In genomic region chr10:122911889-122912484, GRCh38 we compare ENCODE assay signal across 1 cellular context.
TF ChIP-seq lines count a peak whose summit lies in the region.

No MANE protein-coding gene starts in this region.

TF ChIP-seq in HepG2, 621 proteins besides CTCF, POLR2A, EP300 and RAD21 (continues in another document):
- TF ChIP-seq FOXP1 (IDR thresholded peaks at IDR 0.05), result no peak
- TF ChIP-seq FOXP1 (CRISPR knock-in tag; IDR thresholded peaks at IDR 0.05), result peak; percentile 91
- TF ChIP-seq RELA (CRISPR knock-in tag; IDR thresholded peaks at IDR 0.05), result peak; percentile 99
- TF ChIP-seq MIER3 (CRISPR knock-in tag; IDR thresholded peaks at IDR 0.05; ENCODE audit: borderline replicate concordance), result peak; percentile 100
- TF ChIP-seq KMT2B (CRISPR knock-in tag; IDR thresholded peaks at IDR 0.05), result peak; percentile 99
- TF ChIP-seq ZNF768 (CRISPR knock-in tag; IDR thresholded peaks at IDR 0.05), result peak; percentile 90
- TF ChIP-seq ZNF556 (CRISPR knock-in tag; IDR thresholded peaks at IDR 0.05; ENCODE audit: borderline replicate concordance), result peak; percentile 96
- peak; percentile 100 for TF ChIP-seq TOE1 (CRISPR knock-in tag; IDR thresholded peaks at IDR 0.05)
- peak; percentile 99 for TF ChIP-seq IRF1 (CRISPR knock-in tag; IDR thresholded peaks at IDR 0.05; ENCODE audit: low read depth)
- peak; percentile 53; the same call in 1 of the 2 replicates for TF ChIP-seq HCFC1 (IDR thresholded peaks at IDR 0.05; ENCODE audit: low read depth, low read length)
- TF ChIP-seq ZNF276 (CRISPR knock-in tag; IDR thresholded peaks at IDR 0.05; ENCODE audit: low read depth), result peak; percentile 99
- peak; percentile 97; the same call in 1 of the 2 replicates for TF ChIP-seq CENPBD1 (CRISPR knock-in tag; IDR thresholded peaks at IDR 0.05; ENCODE audit: borderline replicate concordance, low read depth)
- TF ChIP-seq ZNF816 (CRISPR knock-in tag; IDR thresholded peaks at IDR 0.05; ENCODE audit: borderline replicate concordance), result peak; percentile 99
- no peak for TF ChIP-seq NFRKB (IDR thresholded peaks at IDR 0.05)
- TF ChIP-seq MED1 (CRISPR knock-in tag; IDR thresholded peaks at IDR 0.05), result peak; percentile 97
- peak; percentile 95 for TF ChIP-seq SKIL (CRISPR knock-in tag; IDR thresholded peaks at IDR 0.05; ENCODE audit: borderline replicate concordance)
- TF ChIP-seq JARID2 (CRISPR knock-in tag; IDR thresholded peaks at IDR 0.05; ENCODE audit: insufficient replicate concordance), result peak; percentile 100
- TF ChIP-seq RFX1 (IDR thresholded peaks at IDR 0.05), result no peak
- peak; percentile 99 for TF ChIP-seq ZNF839 (CRISPR knock-in tag; IDR thresholded peaks at IDR 0.05; ENCODE audit: borderline replicate concordance)
- peak; percentile 95; the same call in 1 of the 2 replicates for TF ChIP-seq KAT7 (CRISPR knock-in tag; IDR thresholded peaks at IDR 0.05; ENCODE audit: borderline replicate concordance)
- TF ChIP-seq RARA (CRISPR knock-in tag; IDR thresholded peaks at IDR 0.05), result peak; percentile 97
- peak; percentile 100 for TF ChIP-seq SMYD3 (CRISPR knock-in tag; IDR thresholded peaks at IDR 0.05)
- TF ChIP-seq ZNF136 (CRISPR knock-in tag; IDR thresholded peaks at IDR 0.05; ENCODE audit: low read depth), result peak; percentile 99
- peak; percentile 99 for TF ChIP-seq ZNF564 (CRISPR knock-in tag; IDR thresholded peaks at IDR 0.05)
- peak; percentile 100 for TF ChIP-seq ZNF510 (CRISPR knock-in tag; IDR thresholded peaks at IDR 0.05; ENCODE audit: low read depth)
- TF ChIP-seq ZNF737 (CRISPR knock-in tag; IDR thresholded peaks at IDR 0.05; ENCODE audit: borderline replicate concordance), result peak; percentile 100
- peak; percentile 100 for TF ChIP-seq ZNF296 (CRISPR knock-in tag; conservative IDR thresholded peaks at IDR 0.05)
- TF ChIP-seq PITX1 (CRISPR knock-in tag; IDR thresholded peaks at IDR 0.05), result peak; percentile 98
- TF ChIP-seq NR2F1 (CRISPR knock-in tag; IDR thresholded peaks at IDR 0.05), result peak in 1 of 2 experiments; percentile 94; a peak in 2 of 4 replicates
- no peak for TF ChIP-seq CBX2 (IDR thresholded peaks at IDR 0.05; ENCODE audit: low read depth, low read length)
- peak; percentile 97; the same call in 1 of the 2 replicates for TF ChIP-seq CBX2 (CRISPR knock-in tag; IDR thresholded peaks at IDR 0.05; ENCODE audit: low read depth)
- TF ChIP-seq ZBTB40 (IDR thresholded peaks at IDR 0.05), result no peak
- peak; percentile 98 for TF ChIP-seq ZBTB40 (CRISPR knock-in tag; IDR thresholded peaks at IDR 0.05)
- peak; percentile 100 for TF ChIP-seq ZNF709 (CRISPR knock-in tag; IDR thresholded peaks at IDR 0.05)
- no peak for TF ChIP-seq SNRNP70 (IDR thresholded peaks at IDR 0.05; ENCODE audit: low read depth, low read length)
- TF ChIP-seq SNAPC2 (CRISPR knock-in tag; IDR thresholded peaks at IDR 0.05), result peak; percentile 99
- TF ChIP-seq RAD51 (IDR thresholded peaks at IDR 0.05; ENCODE audit: borderline replicate concordance), result no peak
- peak; percentile 100 for TF ChIP-seq ZMAT3 (CRISPR knock-in tag; conservative IDR thresholded peaks at IDR 0.05)
- no peak for TF ChIP-seq SRF (IDR thresholded peaks at IDR 0.05; ENCODE audit: low read depth, low read length)
- TF ChIP-seq IKZF4 (CRISPR knock-in tag; IDR thresholded peaks at IDR 0.05; ENCODE audit: borderline replicate concordance, low read depth, not compliant biosample characterization), result peak; percentile 100
- peak; percentile 93 for TF ChIP-seq TAF1 (CRISPR knock-in tag; IDR thresholded peaks at IDR 0.05)
- peak; percentile 100 for TF ChIP-seq HBP1 (CRISPR knock-in tag; IDR thresholded peaks at IDR 0.05; ENCODE audit: low read depth)
- TF ChIP-seq ZNF280D (CRISPR knock-in tag; IDR thresholded peaks at IDR 0.05), result peak; percentile 100
- TF ChIP-seq FOSL1 (CRISPR knock-in tag; IDR thresholded peaks at IDR 0.05; ENCODE audit: borderline replicate concordance), result peak; percentile 96
- TF ChIP-seq POGK (CRISPR knock-in tag; conservative IDR thresholded peaks at IDR 0.05), result peak; percentile 99
- peak; percentile 100 for TF ChIP-seq BRCA1 (CRISPR knock-in tag; IDR thresholded peaks at IDR 0.05)
